Comparison of ENCODE assay signal across 21 cellular contexts in genomic region chr18:46319793-46320192, GRCh38.
"Had no signal": no experiment of that assay in that cellular context is flagged by ENCODE, and none has a peak within 500 bp of the region (broad histone marks: within the 10 kb centered on the region; RNA-seq: fewer than 3 reads in every experiment).

No MANE protein-coding gene starts in this region.

- H3K27me3 ChIP-seq: body of pancreas, dorsolateral prefrontal cortex, gastroesophageal sphincter, heart left ventricle, neural progenitor cell, right atrium auricular region, testis had no signal

- H3K27ac ChIP-seq: body of pancreas, dorsolateral prefrontal cortex, gastroesophageal sphincter, heart left ventricle, neural progenitor cell, right atrium auricular region, testis had no signal

- H3K4me3 Mint-ChIP-seq: activated naive CD8-positive, alpha-beta T cell treated with anti-CD3 and anti-CD28 coated beads for 36 hours; activated T-helper 1 cell treated with anti-CD3 and anti-CD28 coated beads, Interleukin-12 subunit alpha, Interleukin-12 subunit beta, Interleukin-2, Interleukin-4 antibody, amounts not matched to agents 30 ng/mL and 10 ng/mL and 1 ng/mL, durations not matched to agents 14 hours and 24 hours and 36 hours; memory B cell; naive thymus-derived CD4-positive, alpha-beta T cell; neural progenitor cell; T-helper 1 cell treated with Interleukin-12 subunit alpha and Interleukin-12 subunit beta and Interleukin-4 antibody, amounts not matched to agents 30 μg/mL and 1 μg/mL, for 36 hours; type B pancreatic cell had no signal

- H3K9me3 Mint-ChIP-seq: activated naive CD8-positive, alpha-beta T cell treated with anti-CD3 and anti-CD28 coated beads for 36 hours; activated T-helper 1 cell treated with anti-CD3 and anti-CD28 coated beads, Interleukin-12 subunit alpha, Interleukin-12 subunit beta, Interleukin-2, Interleukin-4 antibody, amounts not matched to agents 30 ng/mL and 10 ng/mL and 1 ng/mL, durations not matched to agents 14 hours and 24 hours and 36 hours; memory B cell; naive thymus-derived CD4-positive, alpha-beta T cell; neural progenitor cell; T-helper 1 cell treated with Interleukin-12 subunit alpha and Interleukin-12 subunit beta and Interleukin-4 antibody, amounts not matched to agents 30 μg/mL and 1 μg/mL, for 36 hours; type B pancreatic cell had no signal

- H3K27ac Mint-ChIP-seq: activated naive CD8-positive, alpha-beta T cell treated with anti-CD3 and anti-CD28 coated beads for 36 hours; activated T-helper 1 cell treated with anti-CD3 and anti-CD28 coated beads, Interleukin-12 subunit alpha, Interleukin-12 subunit beta, Interleukin-2, Interleukin-4 antibody, amounts not matched to agents 30 ng/mL and 10 ng/mL and 1 ng/mL, durations not matched to agents 14 hours and 24 hours and 36 hours; memory B cell; naive thymus-derived CD4-positive, alpha-beta T cell; neural progenitor cell; progenitor cell of endocrine pancreas; T-helper 1 cell treated with Interleukin-12 subunit alpha and Interleukin-12 subunit beta and Interleukin-4 antibody, amounts not matched to agents 30 μg/mL and 1 μg/mL, for 36 hours; type B pancreatic cell had no signal

- H3K36me3 Mint-ChIP-seq: activated naive CD8-positive, alpha-beta T cell treated with anti-CD3 and anti-CD28 coated beads for 36 hours; memory B cell; naive thymus-derived CD4-positive, alpha-beta T cell; neural progenitor cell; type B pancreatic cell had no signal

- H3K9ac ChIP-seq: neural progenitor cell had no signal

- H3K4me1 ChIP-seq: body of pancreas, gastroesophageal sphincter, heart left ventricle, right atrium auricular region, testis had no signal

- H3K4me3 ChIP-seq: body of pancreas, dorsolateral prefrontal cortex, gastroesophageal sphincter, heart left ventricle, mucosa of descending colon, neural progenitor cell, right atrium auricular region, testis had no signal

- H2AFZ ChIP-seq: neural progenitor cell had no signal

- DNase-seq: activated CD4-positive, alpha-beta T cell treated with anti-CD3 and anti-CD28 coated beads, Interleukin-2, amount 50 U/mL, for 1 hour; activated naive CD8-positive, alpha-beta T cell treated with anti-CD3 and anti-CD28 coated beads for 36 hours; amygdala; body of pancreas; caudate nucleus; dorsolateral prefrontal cortex; heart left ventricle; left ventricle myocardium superior; mucosa of descending colon; naive thymus-derived CD4-positive, alpha-beta T cell; stimulated activated CD4-positive, alpha-beta T cell treated with anti-CD3 and anti-CD28 coated beads, Interleukin-12 subunit alpha, Interleukin-12 subunit beta, amount 100 ng/mL, for 4 hours; stimulated activated CD4-positive, alpha-beta T cell treated with anti-CD3 and anti-CD28 coated beads, Interleukin-1b, Interleukin-23, amount 100 ng/mL, for 48 hours; testis had no signal

- H3K36me3 ChIP-seq: gastroesophageal sphincter, heart left ventricle, neural progenitor cell, right atrium auricular region had no signal

- H3K4me2 ChIP-seq: neural progenitor cell had no signal

- H3K27me3 Mint-ChIP-seq: activated naive CD8-positive, alpha-beta T cell treated with anti-CD3 and anti-CD28 coated beads for 36 hours had no signal

- H3K9me3 ChIP-seq: body of pancreas, gastroesophageal sphincter, heart left ventricle, mucosa of descending colon, right atrium auricular region, testis had no signal
